In the genomic region with DNA sequence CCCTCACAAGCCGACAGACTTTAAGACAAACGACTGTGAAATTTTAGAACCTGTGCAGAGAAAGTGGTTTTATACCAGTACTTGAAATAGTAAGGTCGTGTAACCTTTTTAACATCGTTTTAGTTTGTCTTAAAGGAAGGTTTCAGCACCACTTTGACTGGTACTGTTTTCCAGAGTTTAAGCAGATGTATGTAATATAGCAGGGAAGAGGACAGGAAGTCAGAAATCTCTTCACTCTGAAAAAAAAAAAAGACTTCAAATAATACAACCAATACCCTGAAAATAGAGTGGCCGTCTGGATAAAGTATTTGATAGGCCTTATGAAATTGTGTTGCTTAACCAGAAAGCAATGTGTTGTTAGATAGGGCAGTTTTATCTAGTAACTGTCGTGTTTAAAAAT, we compare ENCODE assay signal across 9 cellular contexts. TPM values are rescaled to one million over a fixed set of nuclear protein-coding genes. Genes with fewer than 3 reads are reported as not detected.
DNase-seq lines count a peak whose midpoint lies in the region; ATAC-seq and TF ChIP-seq lines count a peak whose summit lies in the region.
"Had no signal": no experiment of that assay in that cellular context is flagged by ENCODE, and none has a peak within 500 bp of the region (broad histone marks: within the 10 kb centered on the region; RNA-seq: fewer than 3 reads in every experiment).

No MANE protein-coding gene starts in this region.

- POLR2A ChIA-PET in activated CD8-positive, alpha-beta T cell treated with anti-CD3 and anti-CD28 coated beads for 36 hours (lab: Charles Lee) = interaction anchor here (0.9 kb wide), 1 partner anchor 159 kb away, joined by 3 read pairs; no protein-coding TSS in a partner anchor

- H3K27ac ChIP-seq in suprapubic skin = peak overlapping the region; percentile 96

- H3K9me3 ChIP-seq in suprapubic skin = no peaks in the 10 kb centered on the region

- no peaks in the 10 kb centered on the region for H3K27me3 ChIP-seq in suprapubic skin

- peaks cover 30% of the 10 kb centered on the region for H3K4me1 Mint-ChIP-seq in T-helper 2 cell treated with Interferon-gamma antibody and Interleukin-4, amounts not matched to agents 5 μg/mL and 100 μg/mL, for 36 hours (ENCODE audit: low read depth)
- peaks cover 8% of the 10 kb centered on the region for H3K4me1 Mint-ChIP-seq in activated CD8-positive, alpha-beta T cell treated with anti-CD3 and anti-CD28 coated beads for 36 hours (ENCODE audit: low read depth)

- no peak for ATAC-seq in activated CD8-positive, alpha-beta T cell treated with anti-CD3 and anti-CD28 coated beads for 36 hours
- ATAC-seq in GM21717 (IDR thresholded peaks at IDR 0.05; ENCODE audit: unreplicated experiment) (no peak), HG03135 (IDR thresholded peaks at IDR 0.05; ENCODE audit: unreplicated experiment) (no peak), GM21529 (IDR thresholded peaks at IDR 0.05; ENCODE audit: unreplicated experiment) (no peak)

- TF ChIP-seq CTCF in activated CD8-positive, alpha-beta T cell treated with anti-CD3 and anti-CD28 coated beads for 36 hours (IDR thresholded peaks at IDR 0.05) = no peak
- TF ChIP-seq CTCF in suprapubic skin (IDR thresholded peaks at IDR 0.05) = no peak

- TF ChIP-seq EP300 in suprapubic skin (IDR thresholded peaks at IDR 0.05) = no peak

- no peaks in the 10 kb centered on the region for H3K36me3 ChIP-seq in suprapubic skin

- TF ChIP-seq POLR2A in suprapubic skin (IDR thresholded peaks at IDR 0.05) = no peak

- peak overlapping the region; percentile 70 for H3K27ac Mint-ChIP-seq in T-helper 2 cell treated with Interferon-gamma antibody and Interleukin-4, amounts not matched to agents 5 μg/mL and 100 μg/mL, for 36 hours
- no peak overlapping the region for H3K27ac Mint-ChIP-seq in activated CD8-positive, alpha-beta T cell treated with anti-CD3 and anti-CD28 coated beads for 36 hours

- H3K4me3 Mint-ChIP-seq in T-helper 2 cell treated with Interferon-gamma antibody and Interleukin-4, amounts not matched to agents 5 μg/mL and 100 μg/mL, for 36 hours = peak overlapping the region; percentile 80
- peak overlapping the region; percentile 64 for H3K4me3 Mint-ChIP-seq in activated CD8-positive, alpha-beta T cell treated with anti-CD3 and anti-CD28 coated beads for 36 hours

- 9% methylated on average over 6 of the region's 6 CpGs for WGBS in suprapubic skin

- CTCF ChIA-PET in activated CD8-positive, alpha-beta T cell treated with anti-CD3 and anti-CD28 coated beads for 36 hours (lab: Charles Lee) = interaction anchor here (1.6 kb wide), 1 partner anchor 10 kb away, joined by 4 read pairs; no protein-coding TSS in a partner anchor

- H3K4me3 ChIP-seq in iPS-11a (ENCODE audit: low read depth, low read length) (peak overlapping the region; percentile 84), suprapubic skin (peak overlapping the region; percentile 98)

- H3K9me3 Mint-ChIP-seq in T-helper 2 cell treated with Interferon-gamma antibody and Interleukin-4, amounts not matched to agents 5 μg/mL and 100 μg/mL, for 36 hours = no peaks in the 10 kb centered on the region
- H3K9me3 Mint-ChIP-seq in activated CD8-positive, alpha-beta T cell treated with anti-CD3 and anti-CD28 coated beads for 36 hours = no peaks in the 10 kb centered on the region

- peaks cover 7% of the 10 kb centered on the region for H3K27me3 Mint-ChIP-seq in T-helper 2 cell treated with Interferon-gamma antibody and Interleukin-4, amounts not matched to agents 5 μg/mL and 100 μg/mL, for 36 hours (ENCODE audit: low read depth)
- peaks cover 36% of the 10 kb centered on the region for H3K27me3 Mint-ChIP-seq in activated CD8-positive, alpha-beta T cell treated with anti-CD3 and anti-CD28 coated beads for 36 hours

- no peak for DNase-seq in T-helper 2 cell treated with Interferon-gamma antibody and Interleukin-4, amounts not matched to agents 5 μg/mL and 100 μg/mL, for 36 hours (ENCODE audit: low spot score)
- DNase-seq in T-helper 2 cell (no peak), suprapubic skin (ENCODE audit: low spot score in 2 of 2) (no peak)
- no peak for DNase-seq in activated CD8-positive, alpha-beta T cell treated with anti-CD3 and anti-CD28 coated beads for 36 hours
- DNase-seq: DND-41 had no signal

- H3K36me3 Mint-ChIP-seq in T-helper 2 cell treated with Interferon-gamma antibody and Interleukin-4, amounts not matched to agents 5 μg/mL and 100 μg/mL, for 36 hours (ENCODE audit: low read depth) = peaks cover 12% of the 10 kb centered on the region
- H3K36me3 Mint-ChIP-seq in activated CD8-positive, alpha-beta T cell treated with anti-CD3 and anti-CD28 coated beads for 36 hours (ENCODE audit: low read depth) = no peaks in the 10 kb centered on the region

- intact Hi-C loops in activated CD8-positive, alpha-beta T cell treated with anti-CD3 and anti-CD28 coated beads for 36 hours (cut with micrococcal nuclease) = loop anchor here (10.0 kb wide), 1 partner anchor 157 kb away; no protein-coding TSS in a partner anchor

- H3K4me1 ChIP-seq in suprapubic skin = peaks cover 42% of the 10 kb centered on the region

RNA-seq across cellular contexts. Expression of gene SPATS2L, which starts 1.5 kb away (rescaled TPM):
- total RNA-seq in activated CD8-positive, alpha-beta T cell treated with anti-CD3 and anti-CD28 coated beads for 36 hours = 1 to 10 TPM; 5.7 to 9.0 TPM
- total RNA-seq in suprapubic skin = 100 to 1,000 TPM in 1 of 4 donors, 10 to 100 TPM in 3; 39.9 to 104 (median 57.7) TPM

Comparison
In these comparisons a context has a peak if more than half of its experiments do, and no peak if none do; other contexts are left out.
1. RNA of gene SPATS2L, which starts 1.5 kb away (total RNA-seq): 39.9 to 104 TPM in suprapubic skin; 5.7 to 9.0 TPM in activated CD8-positive, alpha-beta T cell treated with anti-CD3 and anti-CD28 coated beads for 36 hours; every median in the first group is over 4 times any median in the second.